Comparison of ENCODE assay signal across 25 cellular contexts in genomic region chr3:100911956-100912355, GRCh38.
"Had no signal": no experiment of that assay in that cellular context is flagged by ENCODE, and none has a peak within 500 bp of the region (broad histone marks: within the 10 kb centered on the region; RNA-seq: fewer than 3 reads in every experiment).

No MANE protein-coding gene starts in this region.

- DNase-seq: colonic mucosa; cortex of kidney; dermis blood vessel endothelial cell; dorsolateral prefrontal cortex; effector CD4-positive, alpha-beta T cell; effector CD8-positive, alpha-beta T cell; effector memory CD4-positive, alpha-beta T cell; effector memory CD8-positive, alpha-beta T cell; endodermal cell; erythroblast; esophagus squamous epithelium; foreskin fibroblast; foreskin keratinocyte; foreskin melanocyte; gastrocnemius medialis; glutamatergic neuron; head of caudate nucleus; heart left ventricle; heart right ventricle had no signal

- H3K27me3 ChIP-seq: colonic mucosa, esophagus muscularis mucosa, esophagus squamous epithelium, foreskin keratinocyte, gastrocnemius medialis, gastroesophageal sphincter, heart left ventricle, heart right ventricle had no signal

- H3K9me3 ChIP-seq: colonic mucosa, esophagus muscularis mucosa, esophagus squamous epithelium, gastrocnemius medialis, gastroesophageal sphincter, heart left ventricle had no signal

- H3K4me3 ChIP-seq: colonic mucosa, coronary artery, dorsolateral prefrontal cortex, esophagus muscularis mucosa, esophagus squamous epithelium, gastrocnemius medialis, gastroesophageal sphincter, heart left ventricle, heart right ventricle had no signal

- ATAC-seq: effector memory CD8-positive, alpha-beta T cell; esophagus mucosa; foreskin keratinocyte; gastrocnemius medialis; heart left ventricle; heart right ventricle had no signal

- H3K4me1 ChIP-seq: colonic mucosa, foreskin keratinocyte, gastrocnemius medialis had no signal

- H3K27ac Mint-ChIP-seq: dendritic cell treated with granulocyte-macrophage colony-stimulating factor and Interleukin-4, amounts not matched to agents 40 ng/mL and 50 ng/mL, for 4 days; effector memory CD8-positive, alpha-beta T cell; endodermal cell had no signal

- H3K27me3 Mint-ChIP-seq: dendritic cell treated with granulocyte-macrophage colony-stimulating factor and Interleukin-4, amounts not matched to agents 40 ng/mL and 50 ng/mL, for 4 days had no signal

- H3K4me3 Mint-ChIP-seq: dendritic cell treated with granulocyte-macrophage colony-stimulating factor and Interleukin-4, amounts not matched to agents 40 ng/mL and 50 ng/mL, for 4 days; effector memory CD8-positive, alpha-beta T cell; endodermal cell had no signal

- H3K4me1 Mint-ChIP-seq: endodermal cell had no signal

- H3K36me3 ChIP-seq: colonic mucosa, esophagus muscularis mucosa, esophagus squamous epithelium, gastrocnemius medialis, gastroesophageal sphincter, heart left ventricle, heart right ventricle had no signal

- H3K27ac ChIP-seq: colonic mucosa, dorsolateral prefrontal cortex, epithelial cell of prostate, esophagus muscularis mucosa, esophagus squamous epithelium, foreskin keratinocyte, gastrocnemius medialis, gastroesophageal sphincter, heart left ventricle, heart right ventricle had no signal
